8 cellular contexts compared by ENCODE assay signal in genomic region chr22:25334091-25334490, GRCh38.
DNase-seq lines count a peak whose midpoint lies in the region; ATAC-seq, FAIRE-seq and TF ChIP-seq lines count a peak whose summit lies in the region.

No MANE protein-coding gene starts in this region.

- H3K4me1 ChIP-seq in GM12878 (ENCODE audit: control insufficient read depth, insufficient read depth, low read length), result no peaks in the 10 kb centered on the region

- POLR2A ChIA-PET in GM12878 (lab: Charles Lee), result no interaction called here

- no peaks in the 10 kb centered on the region for H3K9me3 ChIP-seq in GM12878 (replicated peaks; ENCODE audit: control insufficient read depth, insufficient read depth, low read length)

- FAIRE-seq in GM12878 (lab: Jason Lieb, UNC), result peak; percentile 70

- RAD21 ChIA-PET in GM12878 (lab: Charles Lee; ENCODE audit: unreplicated experiment), result interaction anchor here (0.7 to 1.7 kb wide), 5 partner anchors 42 to 258 kb away, joined by 3 to 7 read pairs (median 4); no protein-coding TSS in a partner anchor

- H2AFZ ChIP-seq in GM12878 (ENCODE audit: control insufficient read depth, low read depth, low read length), result no peak overlapping the region

- in situ Hi-C loops in GM12878 (cut with MboI), result loop anchor here (5.0 kb wide), 1 partner anchor 252 kb away; no protein-coding TSS in a partner anchor

- no peak overlapping the region for H3K4me2 ChIP-seq in GM12878 (ENCODE audit: control insufficient read depth, insufficient read depth)

- H4K20me1 ChIP-seq in GM12878 (ENCODE audit: control insufficient read depth, insufficient read depth), result no peaks in the 10 kb centered on the region

- peak; percentile 72 for DNase-seq in H7
- peak; percentile 70 for DNase-seq in RPMI8226
- peak; percentile 0 for DNase-seq in GM12878 (ENCODE audit: low read depth, low spot score)
- DNase-seq in left kidney (ENCODE audit: low read depth, low spot score), result peak; percentile 80
- peak; percentile 5 to 35 for DNase-seq in stimulated activated CD8-positive, alpha-beta memory T cell treated with anti-CD3 and anti-CD28 coated beads, Interleukin-7, amount 100 ng/mL, for 48 hours (ENCODE audit: extremely low read depth in 1 of 2, low read depth in 1 of 2)
- DNase-seq in NCI-H774 (lab: John Stamatoyannopoulos, UW), result no peak

- H3K79me2 ChIP-seq in GM12878 (ENCODE audit: control insufficient read depth, insufficient read depth, low read length), result no peaks in the 10 kb centered on the region

- CTCF ChIA-PET in GM12878 (lab: Yijun Ruan, JAX), result interaction anchor here (0.6 to 2.2 kb wide), 21 partner anchors 8 to 838 kb away, joined by 3 to 24 read pairs (median 4); no protein-coding TSS in a partner anchor

- intact Hi-C loops in GM12878 (cut with micrococcal nuclease; ENCODE audit: unreplicated experiment), result loop anchor here (2.0 kb wide), 2 partner anchors 97 to 253 kb away; no protein-coding TSS in a partner anchor

- TF ChIP-seq POLR2A in GM12878 (IDR thresholded peaks at IDR 0.05; ENCODE audit: low read depth, low read length), result no peak

- TF ChIP-seq CTCF in 22Rv1 (IDR thresholded peaks at IDR 0.05) (peak; percentile 79), GM12878 (IDR thresholded peaks at IDR 0.05 in 2 of 3, conservative IDR thresholded peaks at IDR 0.05 in 1 of 3; ENCODE audit: control insufficient read depth in 2 of 3, extremely low read depth in 1 of 3, insufficient read depth in 1 of 3, low read depth in 3 of 3, low read length in 3 of 3) (peak; percentile 53 to 80 (median 64))

- no peak overlapping the region for H3K4me3 ChIP-seq in H7 (ENCODE audit: insufficient read depth, low read depth, low read length)
- no peak overlapping the region for H3K4me3 ChIP-seq in GM12878

- 23% methylated on average over 10 of the region's 10 CpGs for WGBS in GM12878 (ENCODE audit: insufficient coverage, insufficient replicate concordance, low lambda C conversion rate, missing lambda C conversion rate)

- no peaks in the 10 kb centered on the region for H3K36me3 ChIP-seq in H7 (replicated peaks; ENCODE audit: control insufficient read depth, insufficient read depth, low read length)
- no peaks in the 10 kb centered on the region for H3K36me3 ChIP-seq in GM12878 (ENCODE audit: control insufficient read depth in 2 of 2, insufficient read depth in 2 of 2, low read length in 1 of 2)

- peak; percentile 97 for ATAC-seq in GM12878
- no peak for ATAC-seq in HG03135 (IDR thresholded peaks at IDR 0.05; ENCODE audit: unreplicated experiment)

- H3K9ac ChIP-seq in GM12878 (ENCODE audit: control insufficient read depth, insufficient read depth, low read length), result no peak overlapping the region

- no peaks in the 10 kb centered on the region for H3K27me3 ChIP-seq in H7 (ENCODE audit: control insufficient read depth, insufficient read depth, low read length)
- no peaks in the 10 kb centered on the region for H3K27me3 ChIP-seq in GM12878 (replicated peaks in 1 of 2; ENCODE audit: control insufficient read depth in 2 of 2, insufficient read depth in 2 of 2, low read length in 1 of 2)

- TF ChIP-seq EP300 in GM12878 (IDR thresholded peaks at IDR 0.05; ENCODE audit: borderline replicate concordance in 1 of 2, control insufficient read depth in 1 of 2, low read depth in 2 of 2, low read length in 2 of 2), result no peak

- SMC1A ChIA-PET in GM12878 (lab: Charles Lee; ENCODE audit: uncharacterized antibody, unreplicated experiment), result interaction anchor here (1.0 to 1.3 kb wide), 4 partner anchors 122 to 254 kb away, joined by 3 to 5 read pairs (median 4); no protein-coding TSS in a partner anchor

- no TSS peak for BruUV-seq in GM12878 (replicated peaks; lab: Mats Ljungman, UMichigan)

- peak; percentile 34; the same call in 1 of the 2 replicates for TF ChIP-seq RAD21 in GM12878 (IDR thresholded peaks at IDR 0.05; ENCODE audit: insufficient read depth, low read depth, low read length)

- H3K27ac ChIP-seq in 22Rv1, result no peak overlapping the region
- H3K27ac ChIP-seq in GM12878 (ENCODE audit: control insufficient read depth, insufficient read depth), result no peak overlapping the region

TF ChIP-seq in GM12878, 131 proteins besides CTCF, POLR2A, EP300 and RAD21:
- TF ChIP-seq SMAD1 (IDR thresholded peaks at IDR 0.05; ENCODE audit: low read depth, partially characterized antibody) (no peak), KDM1A (IDR thresholded peaks at IDR 0.05; ENCODE audit: borderline replicate concordance) (no peak), BHLHE40 (IDR thresholded peaks at IDR 0.05; ENCODE audit: borderline replicate concordance in 1 of 2, low read depth in 2 of 2, low read length in 1 of 2) (peak in 1 of 2 experiments; percentile 56; a peak in 1 of 4 replicates), HDAC6 (IDR thresholded peaks at IDR 0.05; ENCODE audit: unreplicated experiment) (no peak), BCLAF1 (IDR thresholded peaks at IDR 0.05) (no peak), MAX (IDR thresholded peaks at IDR 0.05; ENCODE audit: low read depth, low read length) (no peak), SMC3 (IDR thresholded peaks at IDR 0.05; ENCODE audit: borderline replicate concordance, low read length) (peak; percentile 67; the same call in 1 of the 2 replicates), ZSCAN29 (IDR thresholded peaks at IDR 0.05) (no peak), MEF2B (IDR thresholded peaks at IDR 0.05; ENCODE audit: partially characterized antibody, poor library complexity, severe bottlenecking) (no peak), NR2C2 (IDR thresholded peaks at IDR 0.05; ENCODE audit: borderline replicate concordance, control insufficient read depth, insufficient read length, low read depth) (no peak), IRF5 (IDR thresholded peaks at IDR 0.05; ENCODE audit: borderline replicate concordance) (no peak), PBX3 (IDR thresholded peaks at IDR 0.05; ENCODE audit: insufficient replicate concordance, low read depth, low read length) (no peak), NBN (IDR thresholded peaks at IDR 0.05) (no peak), CHD1 (IDR thresholded peaks at IDR 0.05; ENCODE audit: low read depth, low read length) (no peak), IKZF1 (conservative IDR thresholded peaks at IDR 0.05) (no peak), MYB (IDR thresholded peaks at IDR 0.05; ENCODE audit: borderline replicate concordance, low read depth, low read length) (no peak)
- TF ChIP-seq, protein P1, sequence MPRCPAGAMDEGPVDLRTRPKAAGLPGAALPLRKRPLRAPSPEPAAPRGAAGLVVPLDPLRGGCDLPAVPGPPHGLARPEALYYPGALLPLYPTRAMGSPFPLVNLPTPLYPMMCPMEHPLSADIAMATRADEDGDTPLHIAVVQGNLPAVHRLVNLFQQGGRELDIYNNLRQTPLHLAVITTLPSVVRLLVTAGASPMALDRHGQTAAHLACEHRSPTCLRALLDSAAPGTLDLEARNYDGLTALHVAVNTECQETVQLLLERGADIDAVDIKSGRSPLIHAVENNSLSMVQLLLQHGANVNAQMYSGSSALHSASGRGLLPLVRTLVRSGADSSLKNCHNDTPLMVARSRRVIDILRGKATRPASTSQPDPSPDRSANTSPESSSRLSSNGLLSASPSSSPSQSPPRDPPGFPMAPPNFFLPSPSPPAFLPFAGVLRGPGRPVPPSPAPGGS (IDR thresholded peaks at IDR 0.05; ENCODE audit: borderline replicate concordance, insufficient read depth, low read depth, low read length, poor library complexity, severe bottlenecking), result no peak
